In genomic region chr19:56314584-56315075, GRCh38 we compare ENCODE assay signal across 8 cellular contexts. TPM values are rescaled to one million over a fixed set of nuclear protein-coding genes. Genes with fewer than 3 reads are reported as not detected.
DNase-seq lines count a peak whose midpoint lies in the region; ATAC-seq and TF ChIP-seq lines count a peak whose summit lies in the region.

TSS of gene ZSCAN5A (minus strand) at chr19:56314839. CDS start at chr19:56225046, 89,793 bp downstream.

- peak in 1 of 2 donors; percentile 56 for TF ChIP-seq POLR2A in uterus (IDR thresholded peaks at IDR 0.05)

- WGBS in right cardiac atrium, result under 1% methylated on average over 34 of the region's 34 CpGs

- H3K9me3 ChIP-seq in ascending aorta (no peaks in the 10 kb centered on the region), right cardiac atrium (ENCODE audit: control insufficient read depth, low read length) (no peaks in the 10 kb centered on the region), uterus (no peaks in the 10 kb centered on the region)

- TF ChIP-seq CTCF in ascending aorta (IDR thresholded peaks at IDR 0.05) (no peak), uterus (IDR thresholded peaks at IDR 0.05) (no peak)

- H3K36me3 Mint-ChIP-seq in T-helper 2 cell treated with Interferon-gamma antibody and Interleukin-4, amounts not matched to agents 5 μg/mL and 100 μg/mL, for 36 hours (ENCODE audit: low read depth), result peaks cover 13% of the 10 kb centered on the region

- H3K4me1 Mint-ChIP-seq in T-helper 2 cell treated with Interferon-gamma antibody and Interleukin-4, amounts not matched to agents 5 μg/mL and 100 μg/mL, for 36 hours (ENCODE audit: low read depth), result peaks cover 22% of the 10 kb centered on the region

- peak within 1 kb of the TSS; percentile 99 for H3K27ac Mint-ChIP-seq in T-helper 2 cell treated with Interferon-gamma antibody and Interleukin-4, amounts not matched to agents 5 μg/mL and 100 μg/mL, for 36 hours

- H3K27me3 Mint-ChIP-seq in T-helper 2 cell treated with Interferon-gamma antibody and Interleukin-4, amounts not matched to agents 5 μg/mL and 100 μg/mL, for 36 hours (ENCODE audit: low read depth), result no peaks in the 10 kb centered on the region

- H3K4me3 Mint-ChIP-seq in T-helper 2 cell treated with Interferon-gamma antibody and Interleukin-4, amounts not matched to agents 5 μg/mL and 100 μg/mL, for 36 hours, result peak within 1 kb of the TSS; percentile 99

- H3K27me3 ChIP-seq in ascending aorta (no peaks in the 10 kb centered on the region), right cardiac atrium (ENCODE audit: control insufficient read depth, insufficient read depth) (no peaks in the 10 kb centered on the region), uterus (no peaks in the 10 kb centered on the region)

- H3K4me1 ChIP-seq in ascending aorta (peaks cover 0 to 6% of the 10 kb centered on the region in 2 donors), right cardiac atrium (ENCODE audit: control insufficient read depth, insufficient read depth, low read length) (peaks cover 5% of the 10 kb centered on the region), uterus (peaks cover 0 to 3% of the 10 kb centered on the region in 2 donors)

- no peaks in the 10 kb centered on the region for H3K9me3 Mint-ChIP-seq in T-helper 2 cell treated with Interferon-gamma antibody and Interleukin-4, amounts not matched to agents 5 μg/mL and 100 μg/mL, for 36 hours

- H3K27ac ChIP-seq in ascending aorta (peak within 1 kb of the TSS; percentile 91 to 98), right cardiac atrium (ENCODE audit: low read length) (peak within 1 kb of the TSS; percentile 99), uterus (peak within 1 kb of the TSS; percentile 97 to 99)

- peak within 1 kb of the TSS; percentile 72 to 86 for H3K4me3 ChIP-seq in ascending aorta
- H3K4me3 ChIP-seq in right cardiac atrium (ENCODE audit: low read length), result peak within 1 kb of the TSS; percentile 78
- peak within 1 kb of the TSS; percentile 55 to 61 for H3K4me3 ChIP-seq in uterus

- H3K36me3 ChIP-seq in ascending aorta (no peaks in the 10 kb centered on the region), uterus (no peaks in the 10 kb centered on the region)

- peak; percentile 94 for DNase-seq in NCI-H2029 (lab: John Stamatoyannopoulos, UW)
- DNase-seq in T-helper 2 cell treated with Interferon-gamma antibody and Interleukin-4, amounts not matched to agents 5 μg/mL and 100 μg/mL, for 36 hours (ENCODE audit: low spot score), result peak; percentile 94
- DNase-seq in ascending aorta (ENCODE audit: low spot score in 2 of 2), result peak; percentile 87 to 98
- peak; percentile 98 to 99 (median 98) for DNase-seq in right cardiac atrium
- peak; percentile 84 for DNase-seq in pulmonary artery endothelial cell (ENCODE audit: low read depth, low spot score)
- peak; percentile 96 for DNase-seq in uterus

- intact Hi-C loops in ascending aorta (cut with DNase I), result loop anchor here (1.0 to 10.0 kb wide), 11 partner anchors 54 to 1870 kb away; partner anchors contain the start of genes LENG8, UBE2S, ZIK1 and ZNF329
- intact Hi-C loops in right cardiac atrium (cut with DNase I), result no loop called here
- intact Hi-C loops in uterus (cut with DNase I; ENCODE audit: low total_unique reads), result no loop called here

- ATAC-seq in GM18508 (IDR thresholded peaks at IDR 0.05; ENCODE audit: insufficient read depth, unreplicated experiment) (peak; percentile 49), HG02981 (IDR thresholded peaks at IDR 0.05; ENCODE audit: unreplicated experiment) (peak; percentile 59), right cardiac atrium (peak; percentile 96)

RNA-seq across cellular contexts. Expression of gene ZSCAN5A, which starts in this region (rescaled TPM):
- total RNA-seq in ascending aorta (13.3 TPM), right cardiac atrium (10 to 100 TPM; 18.2 to 25.8 (median 21.7) TPM), pulmonary artery endothelial cell (5.1 and 7.3 TPM in 2 replicates), uterus (10 to 100 TPM in 2 of 4 donors, 1 to 10 TPM in 2; 1.3 to 20.7 (median 12.3) TPM)
- polyA plus RNA-seq in right cardiac atrium, result 16.5 TPM

Comparison
In these comparisons a context has a peak if more than half of its experiments do, and no peak if none do; other contexts are left out.
1. Peak in every context shown above with its lines: DNase-seq, ATAC-seq, H3K4me3 ChIP-seq and H3K27ac ChIP-seq.